In the genomic region with DNA sequence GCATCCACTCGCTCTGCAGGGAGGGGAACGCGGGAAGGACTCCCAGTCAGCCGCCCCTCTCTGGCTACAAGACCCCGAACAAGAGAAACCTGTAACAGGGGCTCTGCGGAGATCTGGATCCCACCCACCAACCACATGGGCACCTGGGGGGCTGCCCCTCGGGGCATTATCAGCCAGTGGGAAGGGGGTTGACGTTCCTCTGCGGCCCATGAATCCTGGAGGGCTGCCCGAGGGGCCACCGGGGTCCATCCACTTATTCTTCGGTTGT, we compare ENCODE assay signal across 8 cellular contexts. TPM values are rescaled to one million over a fixed set of nuclear protein-coding genes. Genes with fewer than 3 reads are reported as not detected.
DNase-seq lines count a peak whose midpoint lies in the region; ATAC-seq and TF ChIP-seq lines count a peak whose summit lies in the region.

No MANE protein-coding gene starts in this region.

- no peak overlapping the region for H3K18ac ChIP-seq in IMR-90 (ENCODE audit: low read depth, low read length)

- H3K27ac ChIP-seq in IMR-90 (ENCODE audit: insufficient read depth, low read length): peak overlapping the region; percentile 24; the same call in 1 of the 2 replicates
- H3K27ac ChIP-seq in colonic mucosa: peak overlapping the region; percentile 86

- DNase-seq in AG04449 (ENCODE audit: low read depth, low spot score) (no peak), IMR-90 (no peak), colonic mucosa (no peak), naive B cell (no peak), NCI-H1436 treated with DMSO at 0.1 percent for 48 hours (lab: John Stamatoyannopoulos, UW) (no peak), ecto neural progenitor cell (ENCODE audit: low spot score) (no peak)

- H3K4me1 Mint-ChIP-seq in naive B cell: peaks cover 49 to 67% (median 64%) of the 10 kb centered on the region in 3 donors

- peak overlapping the region; percentile 15; the same call in 1 of the 2 replicates for H4K5ac ChIP-seq in IMR-90 (ENCODE audit: low read depth, low read length)

- H3K9me1 ChIP-seq in IMR-90 (ENCODE audit: insufficient read depth, low read length): peaks cover 12% of the 10 kb centered on the region

- 0 out of 2 replicates have a peak overlapping the region, but pooled peaks have one; percentile 13 for H3K14ac ChIP-seq in IMR-90 (replicated peaks; ENCODE audit: low read depth, low read length)

- no peaks in the 10 kb centered on the region for H3K9me3 ChIP-seq in IMR-90 (ENCODE audit: control insufficient read depth, insufficient read depth, low read length)
- H3K9me3 ChIP-seq in colonic mucosa: no peaks in the 10 kb centered on the region

- peaks cover 0 to 15% of the 10 kb centered on the region in 2 donors for H3K36me3 Mint-ChIP-seq in naive B cell

- TF ChIP-seq CTCF in AG04449 (IDR thresholded peaks at IDR 0.05; ENCODE audit: insufficient read depth, low read length, missing control alignments): no peak
- no peak for TF ChIP-seq CTCF in IMR-90 (conservative IDR thresholded peaks at IDR 0.05; ENCODE audit: low read depth, low read length)
- no peak for TF ChIP-seq CTCF in colonic mucosa (IDR thresholded peaks at IDR 0.05)

- no peak overlapping the region for H3K56ac ChIP-seq in IMR-90 (ENCODE audit: extremely low read depth, insufficient read depth, low read length)

- no peak for ATAC-seq in IMR-90 (ENCODE audit: low read depth)
- no peak for ATAC-seq in naive B cell (ENCODE audit: low read depth in 2 of 2)
- ATAC-seq in GM21360 (IDR thresholded peaks at IDR 0.05; ENCODE audit: unreplicated experiment): no peak
- ATAC-seq in GM18519 (IDR thresholded peaks at IDR 0.05; ENCODE audit: low FRiP score, unreplicated experiment): no peak

- peaks cover 12% of the 10 kb centered on the region for H3K4me1 ChIP-seq in IMR-90 (ENCODE audit: control insufficient read depth, insufficient read depth, low read length)
- H3K4me1 ChIP-seq in colonic mucosa: peaks cover 15% of the 10 kb centered on the region

- no peak overlapping the region for H2BK120ac ChIP-seq in IMR-90 (ENCODE audit: low read depth, low read length)

- BruUV-seq in IMR-90 (replicated peaks; lab: Mats Ljungman, UMichigan): no TSS peak

- H3K36me3 ChIP-seq in IMR-90 (ENCODE audit: control insufficient read depth, insufficient read depth, low read length) (peaks cover 2% of the 10 kb centered on the region), colonic mucosa (no peaks in the 10 kb centered on the region)

- POLR2A ChIA-PET in AG04449 (lab: Yijun Ruan, JAX) (interaction anchor here (3.7 kb wide), 1 partner anchor 120 kb away, joined by 19 read pairs; a partner anchor contains a TSS), IMR-90 (lab: Charles Lee; ENCODE audit: unreplicated experiment) (no interaction called here)

- H4K8ac ChIP-seq in IMR-90 (ENCODE audit: low read depth in 2 of 2, low read length in 2 of 2): peak overlapping the region; percentile 70 to 84; a peak in 2 of 4 replicates

- peaks cover 22 to 42% (median 41%) of the 10 kb centered on the region in 3 donors for H3K27me3 Mint-ChIP-seq in naive B cell

- dilution Hi-C loops in IMR-90 (cut with HindIII; ENCODE audit: low sequenced_read_pairs, unreplicated experiment): no loop called here

- in situ Hi-C loops in IMR-90 (cut with MboI; ENCODE audit: low sequenced_read_pairs): no loop called here

- CTCF ChIA-PET in AG04449 (lab: Yijun Ruan, JAX) (interaction anchor here (1.2 to 1.3 kb wide), 2 partner anchors 14 to 15 kb away, joined by 6 to 9 read pairs; no protein-coding TSS in a partner anchor), IMR-90 (lab: Yijun Ruan, JAX) (interaction anchor here (0.9 kb wide), 1 partner anchor 14 kb away, joined by 3 read pairs; no protein-coding TSS in a partner anchor)

- intact Hi-C loops in IMR-90 (cut with micrococcal nuclease) (loop anchor here (5.0 kb wide), 1 partner anchor 122 kb away; a partner anchor contains a TSS), colonic mucosa (cut with DNase I) (no loop called here)

- WGBS in IMR-90 (ENCODE audit: extremely low coverage in 2 of 2, insufficient read length in 1 of 2), 2 experiments: no CpG with 5 or more reads among the region's 12 CpGs

- TF ChIP-seq RAD21 in IMR-90 (IDR thresholded peaks at IDR 0.05; ENCODE audit: low read length): no peak

- H2AK9ac ChIP-seq in IMR-90 (replicated peaks; ENCODE audit: low read depth, low read length, poor library complexity): peak overlapping the region; percentile 99

- H3K27ac Mint-ChIP-seq in naive B cell: no peak overlapping the region

- peaks cover 4 to 49% of the 10 kb centered on the region in 2 experiments; a peak in 3 of 4 replicates for H3K79me1 ChIP-seq in IMR-90 (ENCODE audit: low read depth in 1 of 2, low read length in 2 of 2)

- H3K4me3 ChIP-seq in AG04449 (ENCODE audit: low read depth, low read length) (peak overlapping the region; percentile 88), IMR-90 (ENCODE audit: insufficient read depth, low read depth, low read length) (peak overlapping the region; percentile 91), colonic mucosa (peak overlapping the region; percentile 80)

- no peak for TF ChIP-seq POLR2A in IMR-90 (IDR thresholded peaks at IDR 0.05; ENCODE audit: low read depth, low read length)

- peaks cover 0 to 4% (median 0%) of the 10 kb centered on the region in 7 donors for H3K9me3 Mint-ChIP-seq in naive B cell

- peak overlapping the region; percentile 47 for H3K4ac ChIP-seq in IMR-90 (ENCODE audit: low read depth, low read length)

- no peak overlapping the region for H2BK15ac ChIP-seq in IMR-90 (ENCODE audit: low read depth, low read length)

- peak overlapping the region; percentile 70; the same call in 1 of the 2 replicates for H3K9ac ChIP-seq in IMR-90 (ENCODE audit: low read depth, low read length)
- peak overlapping the region; percentile 67 to 93 for H3K9ac ChIP-seq in colonic mucosa (ENCODE audit: low read depth in 2 of 2, low read length in 2 of 2)

- H2BK20ac ChIP-seq in IMR-90 (ENCODE audit: low read depth, low read length): no peak overlapping the region

- H4K91ac ChIP-seq in IMR-90 (ENCODE audit: insufficient read depth, low read depth, low read length): 0 out of 2 replicates have a peak overlapping the region, but pooled peaks have one; percentile 53

- H4K20me1 ChIP-seq in IMR-90 (ENCODE audit: insufficient read depth, low read length): peaks cover 28% of the 10 kb centered on the region

- peak overlapping the region; percentile 90 for H2AFZ ChIP-seq in IMR-90 (replicated peaks; ENCODE audit: low read length, poor library complexity)

- no peaks in the 10 kb centered on the region for H3K27me3 ChIP-seq in IMR-90 (ENCODE audit: control insufficient read depth, insufficient read depth, low read length)
- no peaks in the 10 kb centered on the region for H3K27me3 ChIP-seq in colonic mucosa

- H3K4me3 Mint-ChIP-seq in naive B cell: peak overlapping the region; percentile 58 to 100 (median 90)

- no peak overlapping the region for H3K23ac ChIP-seq in IMR-90 (ENCODE audit: low read depth, low read length)

- H2BK5ac ChIP-seq in IMR-90 (ENCODE audit: low read depth, low read length, poor library complexity, severe bottlenecking): no peak overlapping the region

- 0 out of 2 replicates have a peak overlapping the region, but pooled peaks have one; percentile 62 for H2AK5ac ChIP-seq in IMR-90 (ENCODE audit: low read depth, low read length)

- H3K4me2 ChIP-seq in IMR-90 (ENCODE audit: low read depth, low read length): peak overlapping the region; percentile 81

TF ChIP-seq in IMR-90, 13 proteins besides CTCF, POLR2A, EP300 and RAD21 (continues in another document):
- TF ChIP-seq BHLHE40 (IDR thresholded peaks at IDR 0.05; ENCODE audit: low read depth, low read length) (no peak), RCOR1 (IDR thresholded peaks at IDR 0.05; ENCODE audit: insufficient replicate concordance, low read length) (no peak), CEBPB (IDR thresholded peaks at IDR 0.05; ENCODE audit: low read depth, low read length) (no peak), SMC3 (IDR thresholded peaks at IDR 0.05; ENCODE audit: low read depth, low read length) (no peak), MAZ (IDR thresholded peaks at IDR 0.05; ENCODE audit: borderline replicate concordance, low read depth, low read length) (no peak)

RNA-seq across cellular contexts. Expression of a gene that starts 1.8 kb away (rescaled TPM):
- 1.1 and 1.4 TPM in 2 replicates for total RNA-seq in IMR-90 (2012; rRNA removed)
- polyA plus RNA-seq in IMR-90 (2012; rRNA removed): 18.2 and 27.8 TPM in 2 replicates
- polyA plus RNA-seq in IMR-90 (2012; cell fraction: cytosol; rRNA removed): 17.3 and 39.2 TPM in 2 replicates
- polyA plus RNA-seq in IMR-90 (2012; cell fraction: nucleus; rRNA removed; ENCODE audit: low replicate concordance): 30.3 and 77.5 TPM in 2 replicates
- 10 to 100 TPM; 27.2 to 45.5 TPM for total RNA-seq in colonic mucosa
- polyA plus RNA-seq in naive B cell (ENCODE audit: low read depth in 6 of 6): not detected

RNA-seq across cellular contexts. Expression of a gene that starts 2.6 kb away (rescaled TPM):
- total RNA-seq in IMR-90 (2012; rRNA removed) (510 and 828 TPM in 2 replicates), colonic mucosa (100 to 1,000 TPM; 160 to 253 TPM)
- polyA plus RNA-seq in IMR-90 (2012; rRNA removed) (480 and 525 TPM in 2 replicates), naive B cell (ENCODE audit: low read depth in 6 of 6) (100 to 1,000 TPM; 326 to 642 (median 411) TPM)
- polyA plus RNA-seq in IMR-90 (2012; cell fraction: cytosol; rRNA removed): 600 and 763 TPM in 2 replicates
- 201 and 228 TPM in 2 replicates for polyA plus RNA-seq in IMR-90 (2012; cell fraction: nucleus; rRNA removed; ENCODE audit: low replicate concordance)

RNA-seq across cellular contexts. Expression of a gene that starts 19.8 kb away (rescaled TPM):
- total RNA-seq in IMR-90 (2012; rRNA removed) (1.3 and 1.4 TPM in 2 replicates), colonic mucosa (100 to 1,000 TPM in 1 of 2 donors, 10 to 100 TPM in 1; 82.2 to 152 TPM)
- polyA plus RNA-seq in IMR-90 (2012; rRNA removed) (14.1 and 20.3 TPM in 2 replicates), naive B cell (ENCODE audit: low read depth in 6 of 6) (10 to 100 TPM; 19.1 to 31.5 (median 21.2) TPM)
- 5.4 and 10.6 TPM in 2 replicates for polyA plus RNA-seq in IMR-90 (2012; cell fraction: cytosol; rRNA removed)
- polyA plus RNA-seq in IMR-90 (2012; cell fraction: nucleus; rRNA removed; ENCODE audit: low replicate concordance): 2.6 and 4.6 TPM in 2 replicates

RNA-seq across cellular contexts. Expression of a gene that starts 44.9 kb away (rescaled TPM):
- total RNA-seq in IMR-90 (2012; rRNA removed) (7.2 and 7.5 TPM in 2 replicates), colonic mucosa (100 to 1,000 TPM in 1 of 2 donors, 10 to 100 TPM in 1; 74.1 to 109 TPM)
- polyA plus RNA-seq in IMR-90 (2012; rRNA removed) (21.2 and 22.7 TPM in 2 replicates), naive B cell (ENCODE audit: low read depth in 6 of 6) (1 to 10 TPM; 1.7 to 9.0 (median 4.7) TPM)
- polyA plus RNA-seq in IMR-90 (2012; cell fraction: cytosol; rRNA removed): 6.7 and 12.1 TPM in 2 replicates
- polyA plus RNA-seq in IMR-90 (2012; cell fraction: nucleus; rRNA removed; ENCODE audit: low replicate concordance): 94.6 and 103 TPM in 2 replicates

RNA-seq across cellular contexts. Expression of a gene that starts 49.4 kb away (rescaled TPM):
- total RNA-seq in IMR-90 (2012; rRNA removed): 40.0 and 40.8 TPM in 2 replicates
- polyA plus RNA-seq in IMR-90 (2012; rRNA removed): 29.3 and 40.2 TPM in 2 replicates
- 16.4 and 26.3 TPM in 2 replicates for polyA plus RNA-seq in IMR-90 (2012; cell fraction: cytosol; rRNA removed)
- polyA plus RNA-seq in IMR-90 (2012; cell fraction: nucleus; rRNA removed; ENCODE audit: low replicate concordance): 48.3 and 65.0 TPM in 2 replicates
- total RNA-seq in colonic mucosa: 10 to 100 TPM; 16.8 to 19.6 TPM
- polyA plus RNA-seq in naive B cell (ENCODE audit: low read depth in 6 of 6): 10 to 100 TPM; 10.1 to 14.5 (median 11.8) TPM

Comparison
In these comparisons a context has a peak if more than half of its experiments do, and no peak if none do; other contexts are left out.
1. RNA of a gene that starts 1.8 kb away (total RNA-seq): 27.2 to 45.5 TPM in colonic mucosa; 1.1 to 1.4 TPM in IMR-90; every median in the first group is over 10 times any median in the second.
2. RNA of a gene that starts 19.8 kb away (total RNA-seq): 82.2 to 152 TPM in colonic mucosa; 1.3 to 1.4 TPM in IMR-90; every median in the first group is over 10 times any median in the second.
3. Peak in every context shown above with its lines, with median percentiles within 50 percentile points of each other: H3K4me3 ChIP-seq.